7 cellular contexts compared by ENCODE assay signal in the genomic region with DNA sequence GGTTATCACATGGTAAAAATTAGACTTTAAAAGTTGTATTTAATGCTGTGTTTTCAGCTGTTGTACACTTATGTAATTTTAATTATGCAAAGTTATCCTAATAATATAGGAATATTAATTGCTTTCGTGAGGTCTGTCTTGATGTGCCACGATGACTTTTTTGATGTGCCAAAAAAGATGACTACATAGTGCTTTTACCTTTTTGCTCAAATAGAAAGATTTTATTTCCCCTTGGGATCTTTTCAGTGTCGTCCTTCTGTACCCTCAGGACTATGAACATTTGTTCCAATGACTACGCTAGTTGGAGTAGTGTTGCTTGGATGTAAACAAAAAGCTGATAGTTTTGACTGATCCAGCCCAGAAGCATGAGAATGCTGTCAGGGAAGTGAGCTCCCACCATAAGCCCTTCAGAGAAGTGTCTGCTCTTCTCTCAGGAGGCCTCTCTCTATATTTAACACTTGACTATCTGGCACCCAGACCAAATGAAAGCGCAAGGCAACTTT. TPM values are rescaled to one million over a fixed set of nuclear protein-coding genes. Genes with fewer than 3 reads are reported as not detected.
DNase-seq lines count a peak whose midpoint lies in the region; ATAC-seq and TF ChIP-seq lines count a peak whose summit lies in the region.

No MANE protein-coding gene starts in this region.

- H4K20me1 ChIP-seq in HCT116 (ENCODE audit: insufficient read depth): 0 out of 2 replicates have a peak, but pooled peaks cover 17% of the 10 kb centered on the region

- TF ChIP-seq CTCF in HCT116 (IDR thresholded peaks at IDR 0.05 in 2 of 3, conservative IDR thresholded peaks at IDR 0.05 in 1 of 3; ENCODE audit: borderline replicate concordance in 1 of 3, insufficient read depth in 1 of 3, low read depth in 2 of 3, low read length in 2 of 3): no peak
- no peak for TF ChIP-seq CTCF in fibroblast of villous mesenchyme (IDR thresholded peaks at IDR 0.05; ENCODE audit: insufficient read depth, low read depth, low read length)

- H2AFZ ChIP-seq in HCT116 (ENCODE audit: low read depth, low read length, poor library complexity, severe bottlenecking): no peak overlapping the region

- H3K27me3 ChIP-seq in HCT116 (ENCODE audit: insufficient read depth, low read length): no peaks in the 10 kb centered on the region
- H3K27me3 ChIP-seq in skeletal muscle satellite cell (ENCODE audit: control insufficient read depth, insufficient read depth, low read length): no peaks in the 10 kb centered on the region

- peak overlapping the region; percentile 92 for H3K27ac ChIP-seq in HCT116 (ENCODE audit: low read depth, low read length)

- H3K79me2 ChIP-seq in HCT116 (ENCODE audit: insufficient read depth, low read length): peaks cover 37% of the 10 kb centered on the region

- intact Hi-C loops in HCT116 (cut with micrococcal nuclease): loop anchor here (1.0 to 5.0 kb wide), 3 partner anchors 195 to 821 kb away; partner anchors contain the start of genes CEP57L1, FOXO3 and SESN1

- POLR2A ChIA-PET in HCT116 (lab: Charles Lee): interaction anchor here (0.6 to 1.8 kb wide), 5 partner anchors 9 to 673 kb away, joined by 3 to 14 read pairs (median 4); partner anchors contain the start of gene SESN1
- POLR2A ChIA-PET in T-cell (lab: Charles Lee): interaction anchor here in 1 of 2 donors (0.9 to 2.1 kb wide), 6 partner anchors 10 to 1599 kb away, joined by 3 to 10 read pairs (median 4); partner anchors contain the start of gene RPF2

- no peak for TF ChIP-seq RAD21 in HCT116 (IDR thresholded peaks at IDR 0.05; ENCODE audit: low read depth)

- H3K9me2 ChIP-seq in HCT116 (ENCODE audit: insufficient read depth): no peaks in the 10 kb centered on the region

- peaks cover 38 to 46% (median 41%) of the 10 kb centered on the region in 3 donors for H3K4me1 Mint-ChIP-seq in T-cell

- RAD21 ChIA-PET in HCT116 (lab: Charles Lee; ENCODE audit: low non-redundant PET in 1 of 2, low total read pairs in 2 of 2, uncharacterized antibody in 2 of 2, unreplicated experiment in 2 of 2): interaction anchor here (0.9 to 2.1 kb wide), 3 partner anchors 195 to 200 kb away, joined by 3 to 16 read pairs (median 5); no protein-coding TSS in a partner anchor

- DNase-seq in HCT116 (ENCODE audit: low read depth, low spot score) (no peak), T-cell (no peak), fibroblast of villous mesenchyme (ENCODE audit: low read depth) (no peak), NCI-H1930 (lab: John Stamatoyannopoulos, UW) (no peak)

- H3K36me3 ChIP-seq in HCT116 (ENCODE audit: control insufficient read depth in 1 of 2, insufficient read depth in 2 of 2, low read length in 2 of 2) (peaks cover 0 to 3% of the 10 kb centered on the region in 2 experiments; a peak in 2 of 4 replicates), skeletal muscle satellite cell (ENCODE audit: insufficient read depth, low read length) (peaks cover 8% of the 10 kb centered on the region)

- TF ChIP-seq POLR2A in HCT116 (IDR thresholded peaks at IDR 0.05; ENCODE audit: borderline replicate concordance, extremely low read depth, insufficient read depth, insufficient read length): no peak

- H3K27me3 Mint-ChIP-seq in T-cell: no peaks in the 10 kb centered on the region

- peak overlapping the region; percentile 99 for H3K27ac Mint-ChIP-seq in T-cell

- peak overlapping the region; percentile 94 for H3K4me2 ChIP-seq in HCT116 (ENCODE audit: low read length)
- H3K4me2 ChIP-seq in skeletal muscle satellite cell (ENCODE audit: low read length): peak overlapping the region; percentile 93

- H3K4me3 Mint-ChIP-seq in T-cell: peak overlapping the region; percentile 87 to 98 (median 94)

- peaks cover 4% of the 10 kb centered on the region for H3K36me3 Mint-ChIP-seq in T-cell

- H3K9me3 ChIP-seq in HCT116 (ENCODE audit: control insufficient read depth in 1 of 2, insufficient read depth in 1 of 2, low read depth in 1 of 2, low read length in 2 of 2): no peaks in the 10 kb centered on the region
- H3K9me3 ChIP-seq in skeletal muscle satellite cell (replicated peaks; ENCODE audit: low read length): no peaks in the 10 kb centered on the region

- H3K9me3 Mint-ChIP-seq in T-cell: no peaks in the 10 kb centered on the region

- peak overlapping the region; percentile 94 for H3K9ac ChIP-seq in HCT116 (ENCODE audit: low read length)
- H3K9ac ChIP-seq in skeletal muscle satellite cell (ENCODE audit: low read depth, low read length): peak overlapping the region; percentile 93

- no peak for ATAC-seq in HCT116
- ATAC-seq in T-cell (replicated peaks in 1 of 4): no peak
- no peak for ATAC-seq in HG03196 (IDR thresholded peaks at IDR 0.05; ENCODE audit: unreplicated experiment)
- no peak for ATAC-seq in HG03460 (IDR thresholded peaks at IDR 0.05; ENCODE audit: unreplicated experiment)

- H3K4me1 ChIP-seq in HCT116 (ENCODE audit: control insufficient read depth in 1 of 2, insufficient read depth in 2 of 2, low read length in 2 of 2) (peaks cover 4 to 27% of the 10 kb centered on the region in 2 experiments; a peak in 3 of 4 replicates), skeletal muscle satellite cell (ENCODE audit: control insufficient read depth, insufficient read depth, low read length) (peaks cover 27% of the 10 kb centered on the region)

- CTCF ChIA-PET in HCT116 (lab: Charles Lee): interaction anchor here (0.8 to 4.9 kb wide), 9 partner anchors 8 to 842 kb away, joined by 3 to 56 read pairs (median 4); partner anchors contain the start of gene SESN1
- CTCF ChIA-PET in T-cell (lab: Charles Lee): interaction anchor here (0.6 to 5.7 kb wide), 26 partner anchors 8 to 1839 kb away, joined by 3 to 82 read pairs (median 4); partner anchors contain the start of genes AK9 (in 1 of the 2), CEP57L1 (in 1 of the 2), FIG4 (in 1 of the 2) and PPIL6 (in 1 of the 2)

- peak overlapping the region; percentile 75 to 80 for H3K4me3 ChIP-seq in HCT116 (replicated peaks in 1 of 2; ENCODE audit: low read depth in 1 of 2, low read length in 2 of 2)
- H3K4me3 ChIP-seq in fibroblast of villous mesenchyme (ENCODE audit: low read depth, low read length): peak overlapping the region; percentile 92
- H3K4me3 ChIP-seq in skeletal muscle satellite cell (ENCODE audit: low read length): peak overlapping the region; percentile 92

- no TSS peak for BruUV-seq in HCT116 (replicated peaks; lab: Mats Ljungman, UMichigan)

TF ChIP-seq in HCT116, 20 proteins besides CTCF, POLR2A, EP300 and RAD21 (continues in another document):
- TF ChIP-seq SP1 (IDR thresholded peaks at IDR 0.05; ENCODE audit: low read depth) (no peak), POLR2AphosphoS5 (IDR thresholded peaks at IDR 0.05; ENCODE audit: low read depth, low read length) (no peak), ELF1 (IDR thresholded peaks at IDR 0.05; ENCODE audit: borderline replicate concordance, low read depth) (no peak), YY1 (IDR thresholded peaks at IDR 0.05; ENCODE audit: extremely low read depth, insufficient replicate concordance, low read depth, low read length) (no peak)
- TF ChIP-seq, protein P1, sequence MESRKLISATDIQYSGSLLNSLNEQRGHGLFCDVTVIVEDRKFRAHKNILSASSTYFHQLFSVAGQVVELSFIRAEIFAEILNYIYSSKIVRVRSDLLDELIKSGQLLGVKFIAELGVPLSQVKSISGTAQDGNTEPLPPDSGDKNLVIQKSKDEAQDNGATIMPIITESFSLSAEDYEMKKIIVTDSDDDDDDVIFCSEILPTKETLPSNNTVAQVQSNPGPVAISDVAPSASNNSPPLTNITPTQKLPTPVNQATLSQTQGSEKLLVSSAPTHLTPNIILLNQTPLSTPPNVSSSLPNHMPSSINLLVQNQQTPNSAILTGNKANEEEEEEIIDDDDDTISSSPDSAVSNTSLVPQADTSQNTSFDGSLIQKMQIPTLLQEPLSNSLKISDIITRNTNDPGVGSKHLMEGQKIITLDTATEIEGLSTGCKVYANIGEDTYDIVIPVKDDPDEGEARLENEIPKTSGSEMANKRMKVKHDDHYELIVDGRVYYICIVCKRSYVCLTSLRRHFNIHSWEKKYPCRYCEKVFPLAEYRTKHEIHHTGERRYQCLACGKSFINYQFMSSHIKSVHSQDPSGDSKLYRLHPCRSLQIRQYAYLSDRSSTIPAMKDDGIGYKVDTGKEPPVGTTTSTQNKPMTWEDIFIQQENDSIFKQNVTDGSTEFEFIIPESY (IDR thresholded peaks at IDR 0.05; ENCODE audit: extremely low read depth, insufficient replicate concordance, low read length): no peak

RNA-seq across cellular contexts. Expression of gene CD164, which starts 1.2 kb away (rescaled TPM):
- total RNA-seq in HCT116 (2021; ENCODE audit: unreplicated experiment): 171 TPM
- polyA plus RNA-seq in HCT116 (2012): 93.0 and 99.1 TPM in 2 replicates
- total RNA-seq in T-cell: 100 to 1,000 TPM; 194 to 212 (median 201) TPM
- total RNA-seq in fibroblast of villous mesenchyme: 131 and 167 TPM in 2 replicates
- 173 and 302 TPM in 2 replicates for total RNA-seq in skeletal muscle satellite cell (2012; rRNA removed)

RNA-seq across cellular contexts. Expression of gene PPIL6, which starts 56.9 kb away (rescaled TPM):
- 3.3 TPM for total RNA-seq in HCT116 (2021; ENCODE audit: unreplicated experiment)
- 1.5 and 1.8 TPM in 2 replicates for polyA plus RNA-seq in HCT116 (2012)
- total RNA-seq in T-cell: 1 to 10 TPM in 1 of 5 donors, under 1 TPM in 4; 0.07 to 1.5 (median 0.38) TPM
- 0.97 and 1.7 TPM in 2 replicates for total RNA-seq in fibroblast of villous mesenchyme
- 1.3 and 2.5 TPM in 2 replicates for total RNA-seq in skeletal muscle satellite cell (2012; rRNA removed)

RNA-seq across cellular contexts. Expression of gene SMPD2, which starts 57.0 kb away (rescaled TPM):
- 14.7 TPM for total RNA-seq in HCT116 (2021; ENCODE audit: unreplicated experiment)
- 10.0 and 11.4 TPM in 2 replicates for polyA plus RNA-seq in HCT116 (2012)
- 10 to 100 TPM; 21.1 to 36.7 (median 23.7) TPM for total RNA-seq in T-cell
- 7.3 and 11.3 TPM in 2 replicates for total RNA-seq in fibroblast of villous mesenchyme
- 14.2 and 15.3 TPM in 2 replicates for total RNA-seq in skeletal muscle satellite cell (2012; rRNA removed)
